In genomic region chr16:72051818-72052217, GRCh38 we compare ENCODE assay signal across 33 cellular contexts. TPM values are rescaled to one million over a fixed set of nuclear protein-coding genes. Genes with fewer than 3 reads are reported as not detected.
DNase-seq lines count a peak whose midpoint lies in the region; ATAC-seq and TF ChIP-seq lines count a peak whose summit lies in the region.
"Had no signal": no experiment of that assay in that cellular context is flagged by ENCODE, and none has a peak within 500 bp of the region (broad histone marks: within the 10 kb centered on the region; RNA-seq: fewer than 3 reads in every experiment).

No MANE protein-coding gene starts in this region.

- intact Hi-C loops in Calu3 (cut with micrococcal nuclease; ENCODE audit: unreplicated experiment), result no loop called here
- intact Hi-C loops in stomach (cut with DNase I; ENCODE audit: low total_unique reads), result no loop called here

- H3K9me3 ChIP-seq in T-helper 17 cell (ENCODE audit: control insufficient read depth, low read length, poor library complexity, severe bottlenecking), result no peaks in the 10 kb centered on the region
- no peaks in the 10 kb centered on the region for H3K9me3 ChIP-seq in neutrophil
- no peaks in the 10 kb centered on the region for H3K9me3 ChIP-seq in CD8-positive, alpha-beta memory T cell (ENCODE audit: low read length)
- H3K9me3 ChIP-seq in stomach, result peaks cover 0 to 12% (median 4%) of the 10 kb centered on the region in 4 donors
- H3K9me3 ChIP-seq: body of pancreas, ovary, SK-N-SH, suprapubic skin had no signal

- ATAC-seq in T-helper 17 cell, result no peak
- ATAC-seq: activated naive CD8-positive, alpha-beta T cell treated with anti-CD3 and anti-CD28 coated beads, Interleukin-2, amount 50 U/mL, for 24 hours; body of pancreas; mucosa of descending colon; stimulated activated effector memory CD8-positive, alpha-beta T cell treated with anti-CD3 and anti-CD28 coated beads, Interleukin-12 subunit alpha, Interleukin-12 subunit beta, amount 100 ng/mL, for 72 hours had no signal

- TF ChIP-seq CTCF in HL-60 (IDR thresholded peaks at IDR 0.05; ENCODE audit: insufficient read depth, low read length) (no peak), NB4 (IDR thresholded peaks at IDR 0.05; ENCODE audit: low read depth, low read length) (no peak), neutrophil (IDR thresholded peaks at IDR 0.05) (no peak), Calu3 (IDR thresholded peaks at IDR 0.05; ENCODE audit: unreplicated experiment) (no peak), stomach (IDR thresholded peaks at IDR 0.05) (no peak)

- no peak for TF ChIP-seq EP300 in stomach (IDR thresholded peaks at IDR 0.05)

- CTCF ChIA-PET in Calu3 (lab: Charles Lee), result no interaction called here
- CTCF ChIA-PET in CD8-positive, alpha-beta memory T cell (lab: Charles Lee), result no interaction called here

- no peaks in the 10 kb centered on the region for H3K27me3 Mint-ChIP-seq in T-helper 17 cell
- H3K27me3 Mint-ChIP-seq in Calu3 (ENCODE audit: unreplicated experiment), result peaks cover 52% of the 10 kb centered on the region
- no peaks in the 10 kb centered on the region for H3K27me3 Mint-ChIP-seq in CD8-positive, alpha-beta memory T cell
- H3K27me3 Mint-ChIP-seq: activated naive CD8-positive, alpha-beta T cell treated with anti-CD3 and anti-CD28 coated beads, Interleukin-2, amount 50 U/mL, for 24 hours; activated T-cell treated with anti-CD3 and anti-CD28 coated beads, Interleukin-2, amount 50 U/mL, for 24 hours; CD4-positive, CD25-positive, alpha-beta regulatory T cell had no signal

- H3K4me1 Mint-ChIP-seq in T-helper 17 cell (no peaks in the 10 kb centered on the region), Calu3 (ENCODE audit: low read depth, unreplicated experiment) (no peaks in the 10 kb centered on the region)
- H3K4me1 Mint-ChIP-seq in CD8-positive, alpha-beta memory T cell, result no peaks in the 10 kb centered on the region
- H3K4me1 Mint-ChIP-seq: activated naive CD8-positive, alpha-beta T cell treated with anti-CD3 and anti-CD28 coated beads, Interleukin-2, amount 50 U/mL, for 24 hours; nephron; stimulated activated effector memory CD8-positive, alpha-beta T cell treated with anti-CD3 and anti-CD28 coated beads, Interleukin-12 subunit alpha, Interleukin-12 subunit beta, amount 100 ng/mL, for 72 hours had no signal

- no peak overlapping the region; the same call in 1 of the 2 replicates for H3K4me3 ChIP-seq in HL-60 (replicated peaks; ENCODE audit: insufficient read depth, low read length)
- peak overlapping the region; percentile 40 for H3K4me3 ChIP-seq in NB4 (ENCODE audit: low read depth, low read length)
- peak overlapping the region; percentile 39 to 41 for H3K4me3 ChIP-seq in neutrophil (ENCODE audit: low read depth in 1 of 2, low read length in 1 of 2)
- H3K4me3 ChIP-seq in CD8-positive, alpha-beta memory T cell (ENCODE audit: low read length), result no peak overlapping the region
- no peak overlapping the region for H3K4me3 ChIP-seq in stomach
- H3K4me3 ChIP-seq: body of pancreas, lung, mucosa of descending colon, ovary, suprapubic skin had no signal

- peak; percentile 71 for DNase-seq in HL-60 (ENCODE audit: low read depth in 1 of 2, low spot score in 1 of 2)
- DNase-seq in NB4 (ENCODE audit: low read depth), result peak; percentile 82
- DNase-seq in T-helper 17 cell, result no peak
- no peak for DNase-seq in Calu3
- no peak for DNase-seq in CD8-positive, alpha-beta memory T cell
- DNase-seq in stomach, result no peak
- DNase-seq: activated CD4-positive, alpha-beta T cell treated with anti-CD3 and anti-CD28 coated beads for 48 hours; activated naive CD8-positive, alpha-beta T cell treated with anti-CD3 and anti-CD28 coated beads, Interleukin-2, amount 50 U/mL, for 24 hours; activated T-cell treated with anti-CD3 and anti-CD28 coated beads, Interleukin-2, amount 50 U/mL, for 24 hours; body of pancreas; CD4-positive, CD25-positive, alpha-beta regulatory T cell; cerebellar nuclear complex; HCEC 1CT; mucosa of descending colon; NCI-H187; NCI-H524 treated with DMSO at 0.1 percent for 48 hours; NK-92 treated with Interleukin-12 subunit alpha and Interleukin-12 subunit beta, amount 100 ng/mL, for 24 hours; ovary; SK-N-SH; stimulated activated CD4-positive, alpha-beta T cell treated with anti-CD3 and anti-CD28 coated beads, Interleukin-12 subunit alpha, Interleukin-12 subunit beta, amount 100 ng/mL, for 4 hours; stimulated activated CD4-positive, alpha-beta T cell treated with anti-CD3 and anti-CD28 coated beads, Interleukin-4, amount 100 ng/mL, for 1 hour had no signal

- H3K36me3 Mint-ChIP-seq in T-helper 17 cell (ENCODE audit: low read depth) (peaks cover 2% of the 10 kb centered on the region), Calu3 (ENCODE audit: insufficient read depth, unreplicated experiment) (no peaks in the 10 kb centered on the region)
- H3K36me3 Mint-ChIP-seq in CD8-positive, alpha-beta memory T cell, result peaks cover 0 to 16% (median 0%) of the 10 kb centered on the region in 3 donors
- H3K36me3 Mint-ChIP-seq: stimulated activated effector memory CD8-positive, alpha-beta T cell treated with anti-CD3 and anti-CD28 coated beads, Interleukin-12 subunit alpha, Interleukin-12 subunit beta, amount 100 ng/mL, for 72 hours had no signal

- POLR2A ChIA-PET in CD8-positive, alpha-beta memory T cell (lab: Charles Lee), result no interaction called here

- H3K36me3 ChIP-seq in neutrophil, result no peaks in the 10 kb centered on the region
- no peaks in the 10 kb centered on the region for H3K36me3 ChIP-seq in CD8-positive, alpha-beta memory T cell (ENCODE audit: insufficient read depth, low read length)
- no peaks in the 10 kb centered on the region for H3K36me3 ChIP-seq in stomach
- H3K36me3 ChIP-seq: ovary, suprapubic skin had no signal

- no TSS peak for BruUV-seq in Calu3 (replicated peaks; lab: Mats Ljungman, UMichigan)

- WGBS in stomach, 5 donors, result 72 to 91% (median 90%) methylated on average over 2 of the region's 2 CpGs

- H3K27ac Mint-ChIP-seq in T-helper 17 cell (peak overlapping the region; percentile 24), Calu3 (ENCODE audit: unreplicated experiment) (no peak overlapping the region)
- H3K27ac Mint-ChIP-seq in CD8-positive, alpha-beta memory T cell, result no peak overlapping the region
- H3K27ac Mint-ChIP-seq: activated naive CD8-positive, alpha-beta T cell treated with anti-CD3 and anti-CD28 coated beads, Interleukin-2, amount 50 U/mL, for 24 hours; activated T-cell treated with anti-CD3 and anti-CD28 coated beads, Interleukin-2, amount 50 U/mL, for 24 hours; CD4-positive, CD25-positive, alpha-beta regulatory T cell; nephron; stimulated activated effector memory CD8-positive, alpha-beta T cell treated with anti-CD3 and anti-CD28 coated beads, Interleukin-12 subunit alpha, Interleukin-12 subunit beta, amount 100 ng/mL, for 72 hours; T-helper 2 cell treated with Interferon-gamma antibody and Interleukin-4, amounts not matched to agents 5 μg/mL and 100 μg/mL, for 36 hours had no signal

- H3K27me3 ChIP-seq in HL-60 (ENCODE audit: insufficient read depth, poor library complexity, severe bottlenecking) (no peaks in the 10 kb centered on the region), neutrophil (no peaks in the 10 kb centered on the region), stomach (no peaks in the 10 kb centered on the region)
- H3K27me3 ChIP-seq in CD8-positive, alpha-beta memory T cell (ENCODE audit: insufficient read depth, low read length, poor library complexity, severe bottlenecking), result no peaks in the 10 kb centered on the region
- H3K27me3 ChIP-seq: body of pancreas, ovary, suprapubic skin had no signal

- TF ChIP-seq POLR2A in NB4 (IDR thresholded peaks at IDR 0.05; ENCODE audit: extremely low read depth, insufficient read length), result no peak
- TF ChIP-seq POLR2A in stomach (IDR thresholded peaks at IDR 0.05), result no peak

- peaks cover 8% of the 10 kb centered on the region for H3K9me3 Mint-ChIP-seq in Calu3 (ENCODE audit: low read depth, unreplicated experiment)
- H3K9me3 Mint-ChIP-seq in CD8-positive, alpha-beta memory T cell, result peaks cover 8 to 25% (median 19%) of the 10 kb centered on the region in 5 donors

- no peak overlapping the region for H3K4me3 Mint-ChIP-seq in T-helper 17 cell
- no peak overlapping the region for H3K4me3 Mint-ChIP-seq in Calu3 (ENCODE audit: low read depth, unreplicated experiment)
- no peak overlapping the region for H3K4me3 Mint-ChIP-seq in CD8-positive, alpha-beta memory T cell
- H3K4me3 Mint-ChIP-seq: activated naive CD8-positive, alpha-beta T cell treated with anti-CD3 and anti-CD28 coated beads, Interleukin-2, amount 50 U/mL, for 24 hours; activated T-cell treated with anti-CD3 and anti-CD28 coated beads, Interleukin-2, amount 50 U/mL, for 24 hours; CD4-positive, CD25-positive, alpha-beta regulatory T cell; nephron; stimulated activated effector memory CD8-positive, alpha-beta T cell treated with anti-CD3 and anti-CD28 coated beads, Interleukin-12 subunit alpha, Interleukin-12 subunit beta, amount 100 ng/mL, for 72 hours; T-helper 2 cell treated with Interferon-gamma antibody and Interleukin-4, amounts not matched to agents 5 μg/mL and 100 μg/mL, for 36 hours had no signal

- peaks cover 77 to 78% of the 10 kb centered on the region in 2 experiments for H3K4me1 ChIP-seq in neutrophil (ENCODE audit: control insufficient read depth in 1 of 2, insufficient read depth in 1 of 2, low read depth in 1 of 2, low read length in 1 of 2)
- H3K4me1 ChIP-seq in CD8-positive, alpha-beta memory T cell (ENCODE audit: insufficient read depth, low read length), result no peaks in the 10 kb centered on the region
- no peaks in the 10 kb centered on the region for H3K4me1 ChIP-seq in stomach
- H3K4me1 ChIP-seq: body of pancreas, suprapubic skin had no signal

- H3K27ac ChIP-seq in HL-60 (replicated peaks) (peak overlapping the region; percentile 70), neutrophil (peak overlapping the region; percentile 78), stomach (no peak overlapping the region)
- no peak overlapping the region for H3K27ac ChIP-seq in CD8-positive, alpha-beta memory T cell (ENCODE audit: low read depth, low read length)
- H3K27ac ChIP-seq: body of pancreas, KMS-11, ovary, suprapubic skin, VCaP had no signal

RNA-seq across cellular contexts. Expression of gene HP, which starts 2.5 kb away (rescaled TPM):
- under 1 TPM in 1 of 2 donors, not detected in 1; 0.57 TPM for total RNA-seq in T-helper 17 cell
- not detected in 2 replicates for total RNA-seq in Calu3 (2022)
- total RNA-seq in CD8-positive, alpha-beta memory T cell, result not detected
- not detected for polyA plus RNA-seq in CD8-positive, alpha-beta memory T cell
- 1 to 10 TPM in 2 of 5 donors, not detected in 3; 3.3 to 8.8 TPM for total RNA-seq in stomach
- polyA plus RNA-seq in stomach, result 1 to 10 TPM; 1.6 to 8.0 (median 2.9) TPM
- total RNA-seq: CD4-positive, CD25-positive, alpha-beta regulatory T cell; Daoy; HT1080 had no signal
- polyA plus RNA-seq: CD4-positive, CD25-positive, alpha-beta regulatory T cell; SK-N-SH had no signal

RNA-seq across cellular contexts. Expression of gene HPR, which starts 11.2 kb away (rescaled TPM):
- total RNA-seq in T-helper 17 cell (not detected), Calu3 (2022) (not detected in 2 replicates), stomach (1 to 10 TPM in 1 of 5 donors, under 1 TPM in 1, not detected in 3; 0.55 to 8.7 TPM)
- total RNA-seq in CD8-positive, alpha-beta memory T cell, result not detected
- not detected for polyA plus RNA-seq in CD8-positive, alpha-beta memory T cell
- polyA plus RNA-seq in stomach, result 1 to 10 TPM in 1 of 3 donors, under 1 TPM in 1, not detected in 1; 0.43 to 1.5 TPM
- total RNA-seq: body of pancreas; CD4-positive, CD25-positive, alpha-beta regulatory T cell; Daoy; HT1080; urinary bladder had no signal
- polyA plus RNA-seq: keratinocyte, SK-N-SH had no signal

RNA-seq across cellular contexts. Expression of gene TXNL4B, which starts 41.6 kb away (rescaled TPM):
- 10 to 100 TPM; 11.3 to 14.0 TPM for total RNA-seq in T-helper 17 cell
- total RNA-seq in Calu3 (2022), result 18.0 TPM in 2 replicates
- total RNA-seq in CD8-positive, alpha-beta memory T cell, result 10 to 100 TPM; 37.9 to 38.7 TPM
- 14.0 TPM for polyA plus RNA-seq in CD8-positive, alpha-beta memory T cell
- total RNA-seq in stomach, result 10 to 100 TPM in 2 of 5 donors, 1 to 10 TPM in 2, under 1 TPM in 1; 0.87 to 23.3 (median 4.5) TPM
- 1 to 10 TPM; 6.4 to 8.0 (median 6.7) TPM for polyA plus RNA-seq in stomach

RNA-seq across cellular contexts. Expression of gene DHX38, which starts 41.8 kb away (rescaled TPM):
- total RNA-seq in T-helper 17 cell (100 to 1,000 TPM in 1 of 2 donors, 10 to 100 TPM in 1; 93.5 to 122 TPM), Calu3 (2022) (83.0 and 86.4 TPM in 2 replicates), stomach (100 to 1,000 TPM in 1 of 5 donors, 10 to 100 TPM in 4; 11.1 to 153 (median 58.9) TPM)
- total RNA-seq in CD8-positive, alpha-beta memory T cell, result 10 to 100 TPM; 93.6 to 98.3 TPM
- 32.7 TPM for polyA plus RNA-seq in CD8-positive, alpha-beta memory T cell
- 10 to 100 TPM; 21.4 to 35.9 (median 24.8) TPM for polyA plus RNA-seq in stomach

RNA-seq across cellular contexts. Expression of gene DHODH, which starts 43.3 kb away (rescaled TPM):
- total RNA-seq in T-helper 17 cell (1 to 10 TPM; 5.0 to 5.9 TPM), Calu3 (2022) (19.7 and 21.3 TPM in 2 replicates), stomach (1 to 10 TPM in 4 of 5 donors, not detected in 1; 1.2 to 4.5 (median 3.8) TPM)
- 10 to 100 TPM; 26.2 to 28.5 TPM for total RNA-seq in CD8-positive, alpha-beta memory T cell
- polyA plus RNA-seq in CD8-positive, alpha-beta memory T cell, result 10.7 TPM
- 1 to 10 TPM; 2.7 to 6.0 (median 3.6) TPM for polyA plus RNA-seq in stomach

Comparison
In these comparisons a context has a peak if more than half of its experiments do, and no peak if none do; other contexts are left out.
1. DNase-seq: peak in HL-60 (2 of 2) and NB4 (single experiment); none in T-helper 17 cell (0 of 3), Calu3 (single experiment), CD8-positive, alpha-beta memory T cell (0 of 5) and stomach (single experiment).
2. H3K27ac ChIP-seq: peak in HL-60 (single experiment) and neutrophil (single experiment); none in CD8-positive, alpha-beta memory T cell (single experiment) and stomach (0 of 5).
3. H3K4me3 ChIP-seq: peak in NB4 (single experiment) and neutrophil (2 of 2); none in HL-60 (single experiment), CD8-positive, alpha-beta memory T cell (single experiment) and stomach (0 of 4).